ENCODE assay signal across 1 cellular context in genomic region chr4:25178838-25179261, GRCh38.
TF ChIP-seq lines count a peak whose summit lies in the region.

No MANE protein-coding gene starts in this region.

TF ChIP-seq in HepG2, 621 proteins besides CTCF, POLR2A, EP300 and RAD21 (continued from another document and continues in another):
- TF ChIP-seq AHDC1 (CRISPR knock-in tag; IDR thresholded peaks at IDR 0.05; ENCODE audit: borderline replicate concordance) (peak; percentile 42; the same call in 1 of the 2 replicates), FOXA1 (IDR thresholded peaks at IDR 0.05) (no peak), FOXA1 (CRISPR knock-in tag; IDR thresholded peaks at IDR 0.05) (peak; percentile 67), ZNF550 (CRISPR knock-in tag; IDR thresholded peaks at IDR 0.05; ENCODE audit: borderline replicate concordance) (no peak), KAT8 (CRISPR knock-in tag; IDR thresholded peaks at IDR 0.05) (peak; percentile 58; the same call in 1 of the 2 replicates), TFAP4 (IDR thresholded peaks at IDR 0.05; ENCODE audit: borderline replicate concordance, low read depth) (no peak; the same call in 1 of the 2 replicates), ZNF430 (CRISPR knock-in tag; IDR thresholded peaks at IDR 0.05) (no peak), CENPX (CRISPR knock-in tag; IDR thresholded peaks at IDR 0.05) (no peak), ZNF576 (CRISPR knock-in tag; IDR thresholded peaks at IDR 0.05) (no peak), ASH2L (IDR thresholded peaks at IDR 0.05; ENCODE audit: insufficient read length, low read depth, low read length) (peak; percentile 38), JARID2 (CRISPR knock-in tag; IDR thresholded peaks at IDR 0.05; ENCODE audit: insufficient replicate concordance) (no peak), FOXO1 (CRISPR knock-in tag; IDR thresholded peaks at IDR 0.05) (peak; percentile 83; the same call in 1 of the 2 replicates), ZNF260 (CRISPR knock-in tag; IDR thresholded peaks at IDR 0.05; ENCODE audit: borderline replicate concordance, low read depth) (no peak), POLR2AphosphoS5 (IDR thresholded peaks at IDR 0.05; ENCODE audit: low read depth, low read length) (no peak), IKZF5 (CRISPR knock-in tag; IDR thresholded peaks at IDR 0.05) (peak; percentile 73), TFDP1 (CRISPR knock-in tag; IDR thresholded peaks at IDR 0.05; ENCODE audit: borderline replicate concordance) (peak; percentile 33; the same call in 1 of the 2 replicates), PATZ1 (CRISPR knock-in tag; IDR thresholded peaks at IDR 0.05) (no peak), ZBTB14 (CRISPR knock-in tag; IDR thresholded peaks at IDR 0.05) (no peak), ZFP91 (CRISPR knock-in tag; IDR thresholded peaks at IDR 0.05; ENCODE audit: borderline replicate concordance) (no peak), ZMAT5 (CRISPR knock-in tag; IDR thresholded peaks at IDR 0.05; ENCODE audit: borderline replicate concordance, low read depth) (no peak), ZNF44 (CRISPR knock-in tag; IDR thresholded peaks at IDR 0.05) (no peak), STAG1 (CRISPR knock-in tag; IDR thresholded peaks at IDR 0.05) (no peak), TRAFD1 (CRISPR knock-in tag; IDR thresholded peaks at IDR 0.05; ENCODE audit: borderline replicate concordance) (no peak), ZNF574 (CRISPR knock-in tag; IDR thresholded peaks at IDR 0.05) (peak; percentile 53), DNMT3B (CRISPR knock-in tag; conservative IDR thresholded peaks at IDR 0.05) (no peak), CHD2 (IDR thresholded peaks at IDR 0.05; ENCODE audit: low read depth, low read length) (no peak), HMGA1 (CRISPR knock-in tag; conservative IDR thresholded peaks at IDR 0.05) (no peak), ZNF501 (CRISPR knock-in tag; IDR thresholded peaks at IDR 0.05) (0 out of 2 replicates have a peak, but pooled peaks have one; percentile 36)
